8 cellular contexts compared by ENCODE assay signal in the genomic region with DNA sequence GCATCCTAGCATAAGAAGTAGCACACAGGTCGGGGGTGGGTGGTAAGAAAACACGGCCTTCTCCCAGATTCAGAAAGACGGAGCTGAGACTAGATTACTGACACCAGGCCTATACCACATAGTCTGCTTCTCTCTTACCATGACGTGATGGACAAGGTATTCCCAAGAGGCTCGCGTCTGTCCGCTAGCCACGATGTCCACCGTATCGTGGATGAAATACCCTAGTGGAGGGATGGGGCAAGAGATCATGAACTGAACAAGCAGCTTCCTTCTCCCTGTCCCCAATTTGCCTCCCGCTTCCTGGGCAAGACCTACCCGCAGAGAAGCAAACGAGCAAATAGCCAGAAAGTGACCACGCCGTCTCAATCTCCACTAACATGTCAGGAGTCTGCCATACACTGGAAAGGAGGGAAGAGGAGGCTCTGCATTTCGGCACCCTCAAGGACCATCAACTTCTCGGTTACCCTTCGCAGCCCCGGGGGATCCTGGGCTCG. TPM values are rescaled to one million over a fixed set of nuclear protein-coding genes. Genes with fewer than 3 reads are reported as not detected.
DNase-seq lines count a peak whose midpoint lies in the region; ATAC-seq, FAIRE-seq and TF ChIP-seq lines count a peak whose summit lies in the region.

No MANE protein-coding gene starts in this region.

- no peak; the same call in 1 of the 2 replicates for TF ChIP-seq CTCF in PC-9 (conservative IDR thresholded peaks at IDR 0.05)
- TF ChIP-seq CTCF in bronchial epithelial cell (IDR thresholded peaks at IDR 0.05; ENCODE audit: insufficient read depth, low read length, severe bottlenecking) = peak; percentile 8

- peaks cover 59% of the 10 kb centered on the region for H3K79me2 ChIP-seq in PC-9 (ENCODE audit: low read depth)

- H4K20me1 ChIP-seq in PC-9 (ENCODE audit: insufficient read depth) = peaks cover 44% of the 10 kb centered on the region

- FAIRE-seq in bronchial epithelial cell (lab: Jason Lieb, UNC) = no peak

- no peaks in the 10 kb centered on the region for H3K9me2 ChIP-seq in PC-9 (ENCODE audit: insufficient read depth)

- H3K27me3 ChIP-seq in PC-9 (ENCODE audit: insufficient read depth, low read depth) (no peaks in the 10 kb centered on the region), bronchial epithelial cell (ENCODE audit: control insufficient read depth, insufficient read depth, low read length) (no peaks in the 10 kb centered on the region)

- peaks cover 85% of the 10 kb centered on the region for H3F3A ChIP-seq in PC-9 (ENCODE audit: insufficient read depth, low read depth)

- H2AFZ ChIP-seq in PC-9 = 0 out of 2 replicates have a peak overlapping the region, but pooled peaks have one; percentile 65

- peaks cover 51% of the 10 kb centered on the region for H3K4me1 ChIP-seq in PC-9 (replicated peaks; ENCODE audit: insufficient read depth)
- H3K4me1 ChIP-seq in mesodermal cell (ENCODE audit: control insufficient read depth, insufficient read depth, low read length, poor library complexity, severe bottlenecking) = peaks cover 35% of the 10 kb centered on the region

- H3K4me3 ChIP-seq in PC-9 = peak overlapping the region; percentile 87
- peak overlapping the region; percentile 72 for H3K4me3 ChIP-seq in bronchial epithelial cell (ENCODE audit: low read depth, low read length)
- H3K4me3 ChIP-seq in mesodermal cell (ENCODE audit: extremely low read depth, insufficient read depth, low read length, poor library complexity, severe bottlenecking) = peak overlapping the region; percentile 65

- peak overlapping the region; percentile 97 for H3K4me2 ChIP-seq in PC-9

- peak; percentile 80 for TF ChIP-seq POLR2A in GM18505 (IDR thresholded peaks at IDR 0.05; ENCODE audit: borderline replicate concordance, extremely low read depth, insufficient read depth, insufficient read length)

- peak overlapping the region; percentile 82 for H3K27ac ChIP-seq in PC-9
- H3K27ac ChIP-seq in mesodermal cell (ENCODE audit: low read depth, low read length, severe bottlenecking) = peak overlapping the region; percentile 89

- ATAC-seq in GM18505 (IDR thresholded peaks at IDR 0.05; ENCODE audit: unreplicated experiment) (no peak), GM21528 (IDR thresholded peaks at IDR 0.05; ENCODE audit: low FRiP score, unreplicated experiment) (no peak), HG02642 (IDR thresholded peaks at IDR 0.05; ENCODE audit: poor library complexity, unreplicated experiment) (no peak)

- peaks cover 35% of the 10 kb centered on the region for H3K36me3 ChIP-seq in PC-9 (ENCODE audit: low read depth)
- peaks cover 23% of the 10 kb centered on the region for H3K36me3 ChIP-seq in bronchial epithelial cell (ENCODE audit: control insufficient read depth, insufficient read depth, low read length)
- H3K36me3 ChIP-seq in mesodermal cell (ENCODE audit: control insufficient read depth, insufficient read depth, low read length) = peaks cover 45% of the 10 kb centered on the region

- intact Hi-C loops in PC-9 (cut with micrococcal nuclease; ENCODE audit: unreplicated experiment) = loop anchor here (10.0 kb wide), 1 partner anchor 390 kb away; no protein-coding TSS in a partner anchor

- POLR2A ChIA-PET in PC-9 (lab: Charles Lee; ENCODE audit: unreplicated experiment) = interaction anchor here (0.6 to 1.7 kb wide), 4 partner anchors 22 to 227 kb away, joined by 3 to 34 read pairs (median 4); no protein-coding TSS in a partner anchor

- CTCF ChIA-PET in PC-9 (lab: Charles Lee) = interaction anchor here (2.8 kb wide), 1 partner anchor 21 kb away, joined by 47 read pairs; no protein-coding TSS in a partner anchor

- 6 to 12% methylated on average over 3 to 15 of the region's 20 CpGs for WGBS in mesodermal cell (ENCODE audit: insufficient coverage in 2 of 2), 2 experiments

- TSS peak; percentile 33 for BruUV-seq in PC-9 (replicated peaks; lab: Mats Ljungman, UMichigan)

- DNase-seq in AG08395 (ENCODE audit: low spot score) = peak; percentile 30
- peak; percentile 39 to 66 for DNase-seq in PC-9
- DNase-seq in bronchial epithelial cell (ENCODE audit: low read depth) = peak; percentile 54
- DNase-seq in NCI-H1092 (lab: John Stamatoyannopoulos, UW) = no peak

- no peaks in the 10 kb centered on the region for H3K9me3 ChIP-seq in PC-9 (ENCODE audit: insufficient read depth, low read depth)
- no peaks in the 10 kb centered on the region for H3K9me3 ChIP-seq in mesodermal cell (ENCODE audit: control insufficient read depth, low read length)

RNA-seq across cellular contexts. Expression of gene TLCD1, which starts 0.8 kb away (rescaled TPM):
- total RNA-seq in PC-9 (2021) = 14.7 and 19.4 TPM in 2 replicates
- total RNA-seq in bronchial epithelial cell = 6.5 and 7.4 TPM in 2 replicates
- polyA plus RNA-seq in mesodermal cell (2013, experiment 1 of 2) = 6.0 TPM
- polyA plus RNA-seq in mesodermal cell (2013, experiment 2 of 2) = 8.9 TPM

RNA-seq across cellular contexts. Expression of gene NEK8, which starts 3.4 kb away (rescaled TPM):
- 11.5 and 12.1 TPM in 2 replicates for total RNA-seq in PC-9 (2021)
- 3.1 and 3.2 TPM in 2 replicates for total RNA-seq in bronchial epithelial cell
- 4.8 TPM for polyA plus RNA-seq in mesodermal cell (2013, experiment 1 of 2)
- polyA plus RNA-seq in mesodermal cell (2013, experiment 2 of 2) = 5.7 TPM

RNA-seq across cellular contexts. Expression of gene RPL23A, which starts 5.4 kb away (rescaled TPM):
- total RNA-seq in PC-9 (2021) (1,474 and 1,510 TPM in 2 replicates), bronchial epithelial cell (928 and 1,097 TPM in 2 replicates)
- 2,457 TPM for polyA plus RNA-seq in mesodermal cell (2013, experiment 1 of 2)
- polyA plus RNA-seq in mesodermal cell (2013, experiment 2 of 2) = 2,483 TPM

RNA-seq across cellular contexts. Expression of gene RAB34, which starts 7.5 kb away (rescaled TPM):
- total RNA-seq in PC-9 (2021) (161 and 174 TPM in 2 replicates), bronchial epithelial cell (42.5 and 68.7 TPM in 2 replicates)
- polyA plus RNA-seq in mesodermal cell (2013, experiment 1 of 2) = 209 TPM
- polyA plus RNA-seq in mesodermal cell (2013, experiment 2 of 2) = 185 TPM

RNA-seq across cellular contexts. Expression of gene PROCA1, which starts 13.5 kb away (rescaled TPM):
- total RNA-seq in PC-9 (2021) (14.2 and 15.8 TPM in 2 replicates), bronchial epithelial cell (0.26 and 0.64 TPM in 2 replicates)
- polyA plus RNA-seq in mesodermal cell (2013, experiment 1 of 2) = 13.1 TPM
- 11.7 TPM for polyA plus RNA-seq in mesodermal cell (2013, experiment 2 of 2)
